ENCODE assay signal across 8 cellular contexts in the genomic region with DNA sequence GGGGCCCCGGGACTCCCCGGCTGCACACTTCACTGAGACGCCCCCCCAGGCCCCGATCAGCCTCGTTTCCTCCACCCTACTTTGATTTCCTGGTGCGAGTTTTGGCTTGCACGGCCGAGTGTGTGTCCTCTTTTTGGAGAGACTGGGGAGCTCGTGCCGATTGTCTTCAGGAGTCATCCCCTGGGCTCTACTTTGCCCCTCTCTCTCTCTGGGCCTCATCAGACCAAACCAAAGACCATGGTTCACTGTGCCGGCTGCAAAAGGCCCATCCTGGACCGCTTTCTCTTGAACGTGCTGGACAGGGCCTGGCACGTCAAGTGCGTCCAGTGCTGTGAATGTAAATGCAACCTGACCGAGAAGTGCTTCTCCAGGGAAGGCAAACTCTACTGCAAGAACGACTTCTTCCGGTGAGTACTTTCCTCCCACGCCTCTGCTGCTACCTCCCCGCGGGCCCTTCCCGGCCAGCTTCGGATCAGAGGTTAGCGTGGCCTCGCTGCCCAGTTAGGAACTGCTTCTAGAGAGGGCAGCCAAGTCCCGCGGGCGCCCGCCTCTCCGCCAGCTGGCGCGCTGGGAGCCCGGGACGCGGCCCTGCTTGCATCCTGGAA. TPM values are rescaled to one million over a fixed set of nuclear protein-coding genes. Genes with fewer than 3 reads are reported as not detected.
A peak's percentile ranks its signal among the peaks of the same experiment; 100 is the strongest.
DNase-seq lines count a peak whose midpoint lies in the region; ATAC-seq and TF ChIP-seq lines count a peak whose summit lies in the region.

No MANE protein-coding gene starts in this region.

- H3K9me3 Mint-ChIP-seq in endothelial cell (ENCODE audit: unreplicated experiment) (no peaks in the 10 kb centered on the region), progenitor cell of endocrine pancreas (ENCODE audit: low read depth) (no peaks in the 10 kb centered on the region)

- H3K4me3 Mint-ChIP-seq in endothelial cell (ENCODE audit: unreplicated experiment) = peak overlapping the region; percentile 86
- H3K4me3 Mint-ChIP-seq in progenitor cell of endocrine pancreas (ENCODE audit: low read depth) = peak overlapping the region; percentile 64

- H3K27ac Mint-ChIP-seq in endothelial cell (ENCODE audit: unreplicated experiment) (no peak overlapping the region), progenitor cell of endocrine pancreas (peak overlapping the region; percentile 62)

- H3K27me3 Mint-ChIP-seq in endothelial cell (ENCODE audit: unreplicated experiment) (peaks cover 38% of the 10 kb centered on the region), progenitor cell of endocrine pancreas (peaks cover 84% of the 10 kb centered on the region)

- peaks cover 99% of the 10 kb centered on the region for H3K27me3 ChIP-seq in RWPE2 (ENCODE audit: insufficient read depth, poor library complexity, severe bottlenecking)

- no peak overlapping the region for H3K27ac ChIP-seq in RWPE2 (ENCODE audit: poor library complexity, severe bottlenecking)

- ATAC-seq in RWPE2 (ENCODE audit: low read depth) (peak; percentile 30), HG03354 (IDR thresholded peaks at IDR 0.05; ENCODE audit: poor library complexity, severe bottlenecking, unreplicated experiment) (no peak)

- H3K9me3 ChIP-seq in RWPE2 (ENCODE audit: severe bottlenecking) = no peaks in the 10 kb centered on the region

- DNase-seq in NCI-H526 (lab: John Stamatoyannopoulos, UW) (peak; percentile 47 to 51), NCI-H526 treated with DMSO at 0.1 percent for 48 hours (lab: John Stamatoyannopoulos, UW) (no peak), RWPE2 (ENCODE audit: low spot score) (no peak), endothelial cell (ENCODE audit: low spot score) (no peak), progenitor cell of endocrine pancreas (ENCODE audit: low spot score, unreplicated experiment) (no peak), SHP77 treated with DMSO at 0.1 percent for 48 hours (lab: John Stamatoyannopoulos, UW) (no peak)
- DNase-seq in stimulated activated CD4-positive, alpha-beta T cell treated with anti-CD3 and anti-CD28 coated beads, Interleukin-12 subunit alpha, Interleukin-12 subunit beta, amount 100 ng/mL, for 4 hours = no peak

- peaks cover 4% of the 10 kb centered on the region for H3K36me3 Mint-ChIP-seq in endothelial cell (ENCODE audit: low read depth, unreplicated experiment)
- no peaks in the 10 kb centered on the region for H3K36me3 Mint-ChIP-seq in progenitor cell of endocrine pancreas (ENCODE audit: insufficient read depth)

- no peaks in the 10 kb centered on the region for H3K4me1 ChIP-seq in RWPE2 (ENCODE audit: insufficient read depth, poor library complexity, severe bottlenecking)

- TF ChIP-seq CTCF in RWPE2 (IDR thresholded peaks at IDR 0.05; ENCODE audit: poor library complexity, severe bottlenecking) (no peak), endothelial cell (IDR thresholded peaks at IDR 0.05; ENCODE audit: unreplicated experiment) (no peak), progenitor cell of endocrine pancreas (IDR thresholded peaks at IDR 0.05; ENCODE audit: unreplicated experiment) (no peak)

- H3K4me1 Mint-ChIP-seq in endothelial cell (ENCODE audit: unreplicated experiment) = peaks cover 39% of the 10 kb centered on the region
- H3K4me1 Mint-ChIP-seq in progenitor cell of endocrine pancreas (ENCODE audit: low read depth) = peaks cover 36% of the 10 kb centered on the region

- no peak overlapping the region for H3K4me3 ChIP-seq in RWPE2 (ENCODE audit: severe bottlenecking)

- no peaks in the 10 kb centered on the region for H3K36me3 ChIP-seq in RWPE2 (ENCODE audit: low read depth)

RNA-seq across cellular contexts. Expression of gene LHX1, which starts 0.8 kb away (rescaled TPM):
- total RNA-seq in endothelial cell (ENCODE audit: unreplicated experiment) (4.5 TPM), progenitor cell of endocrine pancreas (1.8 and 2.0 TPM in 2 replicates)

RNA-seq across cellular contexts. Expression of gene AATF, which starts 10.7 kb away (rescaled TPM):
- 25.0 TPM for total RNA-seq in endothelial cell (ENCODE audit: unreplicated experiment)
- total RNA-seq in progenitor cell of endocrine pancreas = 50.9 and 53.5 TPM in 2 replicates

Comparison
In these comparisons a context has a peak if more than half of its experiments do, and no peak if none do; other contexts are left out.
1. DNase-seq: peak in NCI-H526 (2 of 2); none in NCI-H526 treated with DMSO at 0.1 percent for 48 hours (single experiment), RWPE2 (single experiment), endothelial cell (single experiment), progenitor cell of endocrine pancreas (single experiment), stimulated activated CD4-positive, alpha-beta T cell treated with anti-CD3 and anti-CD28 coated beads, Interleukin-12 subunit alpha, Interleukin-12 subunit beta, amount 100 ng/mL, for 4 hours (single experiment) and SHP77 treated with DMSO at 0.1 percent for 48 hours (single experiment).